15 cellular contexts compared by ENCODE assay signal in genomic region chr13:42076309-42076713, GRCh38.
"Had no signal": no experiment of that assay in that cellular context is flagged by ENCODE, and none has a peak within 500 bp of the region (broad histone marks: within the 10 kb centered on the region; RNA-seq: fewer than 3 reads in every experiment).

No MANE protein-coding gene starts in this region.

- H3K4me3 ChIP-seq: cardiac muscle cell, dorsolateral prefrontal cortex, gastroesophageal sphincter, heart right ventricle, spleen, thyroid gland had no signal

- DNase-seq: activated CD4-positive, alpha-beta T cell treated with anti-CD3 and anti-CD28 coated beads for 48 hours; activated CD4-positive, CD25-positive, alpha-beta regulatory T cell; activated naive CD4-positive, alpha-beta T cell treated with Interleukin-2 at 50 U/mL for 16 hours; activated naive CD8-positive, alpha-beta T cell treated with anti-CD3 and anti-CD28 coated beads, Interleukin-2, amount 10 ng/mL, durations not matched to agents 7 days and 5 days; activated T-cell treated with anti-CD3 and anti-CD28 coated beads, Interleukin-2, amount 50 U/mL, for 24 hours; amygdala; dorsolateral prefrontal cortex; heart right ventricle; left cardiac atrium; spleen; stimulated activated naive B cell treated with anti-CD40 and anti-IgM and Interleukin-4, amounts not matched to agents 10 μg/mL and 1 μg/mL and 100 μg/mL, for 72 hours; thyroid gland had no signal

- ATAC-seq: gastroesophageal sphincter; heart right ventricle; left cardiac atrium; sciatic nerve; stimulated activated naive B cell treated with anti-CD40 and anti-IgM and Interleukin-4, amounts not matched to agents 10 μg/mL and 1 μg/mL and 100 μg/mL, for 72 hours had no signal
